8 cellular contexts compared by ENCODE assay signal in genomic region chr1:17941396-17941795, GRCh38.
"Had no signal": no experiment of that assay in that cellular context is flagged by ENCODE, and none has a peak within 500 bp of the region (broad histone marks: within the 10 kb centered on the region; RNA-seq: fewer than 3 reads in every experiment).

No MANE protein-coding gene starts in this region.

- H3K4me2 ChIP-seq: KMS-11 had no signal

- ATAC-seq: HepG2, K562 had no signal

- H3K9ac ChIP-seq: KMS-11 had no signal

- H3K4me3 ChIP-seq: K562 had no signal

- H3K27ac ChIP-seq: HL-60, KMS-11 had no signal

- FAIRE-seq: HepG2, HTR-8/SVneo, K562 had no signal

- DNase-seq: IMR-90, KBM-7, KG1 had no signal
